In genomic region chr15:29056839-29057450, GRCh38 we compare ENCODE assay signal across 24 cellular contexts.
"Had no signal": no experiment of that assay in that cellular context is flagged by ENCODE, and none has a peak within 500 bp of the region (broad histone marks: within the 10 kb centered on the region; RNA-seq: fewer than 3 reads in every experiment).

No MANE protein-coding gene starts in this region.

- H3K27me3 ChIP-seq: ascending aorta, breast epithelium, esophagus muscularis mucosa, pancreas, stomach, testis had no signal

- H3K27ac ChIP-seq: ascending aorta, breast epithelium, esophagus muscularis mucosa, left ventricle myocardium inferior, pancreas, stomach, testis had no signal

- H3K4me2 ChIP-seq: smooth muscle cell had no signal

- H3K36me3 ChIP-seq: ascending aorta, breast epithelium, esophagus muscularis mucosa, left ventricle myocardium inferior, pancreas, stomach had no signal

- ATAC-seq: activated CD8-positive, alpha-beta T cell treated with anti-CD3 and anti-CD28 coated beads, Interleukin-2, amount 10 ng/mL, durations not matched to agents 7 days and 5 days; pancreas; sciatic nerve; stimulated activated effector memory CD8-positive, alpha-beta T cell treated with anti-CD3 and anti-CD28 coated beads, Interleukin-12 subunit alpha, Interleukin-12 subunit beta, amount 100 ng/mL, for 72 hours had no signal

- H3K27ac Mint-ChIP-seq: activated CD4-positive, alpha-beta T cell treated with anti-CD3 and anti-CD28 coated beads, Interleukin-2, amount 10 ng/mL, durations not matched to agents 24 days and 14 days; activated naive CD4-positive, alpha-beta T cell treated with anti-CD3 and anti-CD28 coated beads, Interleukin-2, amount 50 U/mL, for 24 hours; stimulated activated effector memory CD8-positive, alpha-beta T cell treated with anti-CD3 and anti-CD28 coated beads, Interleukin-12 subunit alpha, Interleukin-12 subunit beta, amount 100 ng/mL, for 72 hours; T-helper 2 cell treated with Interferon-gamma antibody and Interleukin-4, amounts not matched to agents 5 μg/mL and 100 μg/mL, for 36 hours; type B pancreatic cell had no signal

- H3K9me3 Mint-ChIP-seq: activated CD4-positive, alpha-beta T cell treated with anti-CD3 and anti-CD28 coated beads, Interleukin-2, amount 10 ng/mL, durations not matched to agents 24 days and 14 days; activated naive CD4-positive, alpha-beta T cell treated with anti-CD3 and anti-CD28 coated beads, Interleukin-2, amount 50 U/mL, for 24 hours; stimulated activated effector memory CD8-positive, alpha-beta T cell treated with anti-CD3 and anti-CD28 coated beads, Interleukin-12 subunit alpha, Interleukin-12 subunit beta, amount 100 ng/mL, for 72 hours; T-helper 2 cell treated with Interferon-gamma antibody and Interleukin-4, amounts not matched to agents 5 μg/mL and 100 μg/mL, for 36 hours had no signal

- H3K4me1 Mint-ChIP-seq: activated CD4-positive, alpha-beta T cell treated with anti-CD3 and anti-CD28 coated beads, Interleukin-2, amount 10 ng/mL, durations not matched to agents 24 days and 14 days; stimulated activated effector memory CD8-positive, alpha-beta T cell treated with anti-CD3 and anti-CD28 coated beads, Interleukin-12 subunit alpha, Interleukin-12 subunit beta, amount 100 ng/mL, for 72 hours had no signal

- H3K36me3 Mint-ChIP-seq: stimulated activated effector memory CD8-positive, alpha-beta T cell treated with anti-CD3 and anti-CD28 coated beads, Interleukin-12 subunit alpha, Interleukin-12 subunit beta, amount 100 ng/mL, for 72 hours had no signal

- H3K9me3 ChIP-seq: ascending aorta, pancreas, testis had no signal

- H3K4me1 ChIP-seq: ascending aorta, breast epithelium, esophagus muscularis mucosa, left ventricle myocardium inferior, stomach, testis had no signal

- H3K4me3 Mint-ChIP-seq: activated CD4-positive, alpha-beta T cell treated with anti-CD3 and anti-CD28 coated beads, Interleukin-2, amount 10 ng/mL, durations not matched to agents 24 days and 14 days; activated CD8-positive, alpha-beta T cell treated with anti-CD3 and anti-CD28 coated beads, Interleukin-2, amount 10 ng/mL, durations not matched to agents 7 days and 5 days; activated naive CD4-positive, alpha-beta T cell treated with anti-CD3 and anti-CD28 coated beads, Interleukin-2, amount 50 U/mL, for 24 hours; neural crest cell; stimulated activated effector memory CD8-positive, alpha-beta T cell treated with anti-CD3 and anti-CD28 coated beads, Interleukin-12 subunit alpha, Interleukin-12 subunit beta, amount 100 ng/mL, for 72 hours; T-helper 2 cell treated with Interferon-gamma antibody and Interleukin-4, amounts not matched to agents 5 μg/mL and 100 μg/mL, for 36 hours; type B pancreatic cell had no signal

- H3K4me3 ChIP-seq: ascending aorta, breast epithelium, esophagus muscularis mucosa, left ventricle myocardium inferior, pancreas, smooth muscle cell, stomach, testis had no signal

- DNase-seq: activated CD4-positive, alpha-beta T cell treated with anti-CD3 and anti-CD28 coated beads, Interleukin-2, amount 10 ng/mL, durations not matched to agents 24 days and 14 days; activated CD8-positive, alpha-beta T cell treated with anti-CD3 and anti-CD28 coated beads, Interleukin-2, amount 10 ng/mL, durations not matched to agents 7 days and 5 days; activated effector memory CD4-positive, alpha-beta T cell treated with anti-CD3 and anti-CD28 coated beads, Interleukin-2, amount 50 U/mL, for 16 hours; activated T-cell treated with anti-CD3 and anti-CD28 coated beads, Interleukin-2, amount 50 U/mL, for 48 hours; cerebellar nuclear complex; cortex of kidney; effector CD4-positive, alpha-beta T cell; kidney glomerular epithelial cell; left ventricle myocardium inferior; mammary epithelial cell; pancreas; stimulated activated CD4-positive, alpha-beta T cell treated with anti-CD3 and anti-CD28 coated beads, Interleukin-4, amount 100 ng/mL, for 24 hours; stomach; testis had no signal

- H3K27me3 Mint-ChIP-seq: activated CD4-positive, alpha-beta T cell treated with anti-CD3 and anti-CD28 coated beads, Interleukin-2, amount 10 ng/mL, durations not matched to agents 24 days and 14 days; activated naive CD4-positive, alpha-beta T cell treated with anti-CD3 and anti-CD28 coated beads, Interleukin-2, amount 50 U/mL, for 24 hours; type B pancreatic cell had no signal
